In the genomic region with DNA sequence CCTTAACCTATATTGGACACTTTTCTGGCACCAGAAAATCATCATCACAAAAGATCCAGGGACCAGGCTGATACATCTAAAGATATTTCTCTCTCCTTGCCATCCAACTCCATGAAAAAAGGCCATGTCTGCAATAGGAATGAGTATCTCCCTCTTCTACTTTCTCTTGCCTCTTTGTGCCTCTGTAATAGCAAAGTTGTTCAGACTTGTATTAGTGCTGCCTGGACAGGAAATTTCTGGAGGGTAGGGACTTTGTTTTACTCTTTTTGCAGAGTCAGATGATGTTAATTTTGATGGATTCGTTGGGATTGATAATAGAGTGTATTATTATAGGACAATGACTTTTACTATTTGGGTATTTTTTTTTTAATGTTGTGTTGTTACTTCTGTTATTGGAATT, we compare ENCODE assay signal across 23 cellular contexts.
DNase-seq lines count a peak whose midpoint lies in the region; FAIRE-seq and TF ChIP-seq lines count a peak whose summit lies in the region.
"Had no signal": no experiment of that assay in that cellular context is flagged by ENCODE, and none has a peak within 500 bp of the region (broad histone marks: within the 10 kb centered on the region; RNA-seq: fewer than 3 reads in every experiment).

No MANE protein-coding gene starts in this region.

- peak overlapping the region; percentile 30 for H3K4me2 ChIP-seq in keratinocyte (ENCODE audit: control insufficient read depth, extremely low read depth, insufficient read depth, low read depth, low read length)
- H3K4me2 ChIP-seq: BLaER1 had no signal

- H3K36me3 ChIP-seq in bronchial epithelial cell (ENCODE audit: control insufficient read depth, insufficient read depth, low read length) (no peaks in the 10 kb centered on the region), keratinocyte (ENCODE audit: control insufficient read depth in 2 of 2, extremely low read depth in 1 of 2, insufficient read depth in 2 of 2, low read length in 2 of 2) (no peaks in the 10 kb centered on the region)
- H3K36me3 ChIP-seq: BE2C, BLaER1 had no signal

- peak overlapping the region; percentile 13 for H2AFZ ChIP-seq in keratinocyte (ENCODE audit: control insufficient read depth, low read length)

- no peaks in the 10 kb centered on the region for H3K79me2 ChIP-seq in keratinocyte (ENCODE audit: control insufficient read depth, insufficient read depth, low read length)

- FAIRE-seq in bronchial epithelial cell (lab: Jason Lieb, UNC) (no peak), keratinocyte (lab: Jason Lieb, UNC) (peak; percentile 67)
- FAIRE-seq: A204.1, D721Med, G401.6, GM12891, GM19239 had no signal

- H3K4me1 ChIP-seq in keratinocyte (ENCODE audit: control insufficient read depth, extremely low read depth, insufficient read depth, low read length), result peaks cover 15% of the 10 kb centered on the region
- H3K4me1 ChIP-seq: BE2C, BLaER1, Caco-2 had no signal

- H3K27me3 ChIP-seq in bronchial epithelial cell (ENCODE audit: control insufficient read depth, insufficient read depth, low read length), result no peaks in the 10 kb centered on the region
- H3K27me3 ChIP-seq in keratinocyte (ENCODE audit: control insufficient read depth, extremely low read depth, insufficient read depth, low read length), result no peaks in the 10 kb centered on the region
- H3K27me3 ChIP-seq: BE2C, BLaER1 had no signal

- H3K9me3 ChIP-seq in keratinocyte (ENCODE audit: control insufficient read depth, low read depth, low read length), result no peaks in the 10 kb centered on the region
- H3K9me3 ChIP-seq: BE2C, BLaER1, Caco-2 had no signal

- H3K9me1 ChIP-seq in keratinocyte (ENCODE audit: control insufficient read depth, extremely low read depth, insufficient read depth, low read length), result no peaks in the 10 kb centered on the region

- TF ChIP-seq CTCF in bronchial epithelial cell (IDR thresholded peaks at IDR 0.05; ENCODE audit: insufficient read depth, low read length, severe bottlenecking), result no peak
- no peak for TF ChIP-seq CTCF in epithelial cell of esophagus (IDR thresholded peaks at IDR 0.05; ENCODE audit: insufficient read depth, low read depth, low read length, missing control alignments)
- no peak for TF ChIP-seq CTCF in keratinocyte (optimal IDR thresholded peaks at IDR 0.05 in 1 of 3, IDR thresholded peaks at IDR 0.05 in 1 of 3, conservative IDR thresholded peaks at IDR 0.05 in 1 of 3; ENCODE audit: extremely low read depth in 1 of 3, insufficient read depth in 2 of 3, low read length in 3 of 3)

- H3K4me3 ChIP-seq in bronchial epithelial cell (ENCODE audit: low read depth, low read length) (no peak overlapping the region), epithelial cell of esophagus (ENCODE audit: low read length) (no peak overlapping the region), keratinocyte (ENCODE audit: control insufficient read depth in 2 of 3, extremely low read depth in 1 of 3, insufficient read depth in 2 of 3, low read depth in 1 of 3, low read length in 3 of 3) (no peak overlapping the region)
- H3K4me3 ChIP-seq: BLaER1 had no signal

- no peak overlapping the region for H3K27ac ChIP-seq in keratinocyte (ENCODE audit: control insufficient read depth, insufficient read depth, low read length)
- H3K27ac ChIP-seq: BLaER1 had no signal

- dilution Hi-C loops in keratinocyte (cut with MboI; ENCODE audit: extremely low pct_ligation_motif_present, low sequenced_read_pairs), result no loop called here

- DNase-seq in bronchial epithelial cell (ENCODE audit: low read depth) (peak; percentile 78), epithelial cell of esophagus (ENCODE audit: low read depth) (peak; percentile 72), keratinocyte (ENCODE audit: low read depth, low spot score) (peak; percentile 4), NOMO-1 treated with DMSO at 0.1 percent for 48 hours (lab: John Stamatoyannopoulos, UW; ENCODE audit: unreplicated experiment) (no peak), UCSD-AML1 (lab: John Stamatoyannopoulos, UW; ENCODE audit: unreplicated experiment) (no peak), COR-L47 (lab: John Stamatoyannopoulos, UW) (no peak)
- DNase-seq: 8988T; ACHN; BE2C; C1 segment of cervical spinal cord; Caco-2; Calu3; CD4-positive, alpha-beta memory T cell; CD4-positive, CD25-positive, alpha-beta regulatory T cell; CD8-positive, alpha-beta memory T cell; DMS79 treated with DMSO at 0.1 percent for 48 hours; GF-D8 had no signal

- no peaks in the 10 kb centered on the region for H4K20me1 ChIP-seq in keratinocyte (ENCODE audit: control insufficient read depth, extremely low read depth, insufficient read depth, low read length)
- H4K20me1 ChIP-seq: BLaER1 had no signal

- no peak overlapping the region for H3K9ac ChIP-seq in keratinocyte (ENCODE audit: control insufficient read depth, extremely low read depth, insufficient read depth, low read length)
- H3K9ac ChIP-seq: BLaER1 had no signal

Comparison
In these comparisons a context has a peak if more than half of its experiments do, and no peak if none do; other contexts are left out.
1. DNase-seq: peak in bronchial epithelial cell (single experiment), epithelial cell of esophagus (single experiment) and keratinocyte (single experiment); none in NOMO-1 treated with DMSO at 0.1 percent for 48 hours (single experiment), UCSD-AML1 (single experiment) and COR-L47 (single experiment).